9 cellular contexts compared by ENCODE assay signal in the genomic region with DNA sequence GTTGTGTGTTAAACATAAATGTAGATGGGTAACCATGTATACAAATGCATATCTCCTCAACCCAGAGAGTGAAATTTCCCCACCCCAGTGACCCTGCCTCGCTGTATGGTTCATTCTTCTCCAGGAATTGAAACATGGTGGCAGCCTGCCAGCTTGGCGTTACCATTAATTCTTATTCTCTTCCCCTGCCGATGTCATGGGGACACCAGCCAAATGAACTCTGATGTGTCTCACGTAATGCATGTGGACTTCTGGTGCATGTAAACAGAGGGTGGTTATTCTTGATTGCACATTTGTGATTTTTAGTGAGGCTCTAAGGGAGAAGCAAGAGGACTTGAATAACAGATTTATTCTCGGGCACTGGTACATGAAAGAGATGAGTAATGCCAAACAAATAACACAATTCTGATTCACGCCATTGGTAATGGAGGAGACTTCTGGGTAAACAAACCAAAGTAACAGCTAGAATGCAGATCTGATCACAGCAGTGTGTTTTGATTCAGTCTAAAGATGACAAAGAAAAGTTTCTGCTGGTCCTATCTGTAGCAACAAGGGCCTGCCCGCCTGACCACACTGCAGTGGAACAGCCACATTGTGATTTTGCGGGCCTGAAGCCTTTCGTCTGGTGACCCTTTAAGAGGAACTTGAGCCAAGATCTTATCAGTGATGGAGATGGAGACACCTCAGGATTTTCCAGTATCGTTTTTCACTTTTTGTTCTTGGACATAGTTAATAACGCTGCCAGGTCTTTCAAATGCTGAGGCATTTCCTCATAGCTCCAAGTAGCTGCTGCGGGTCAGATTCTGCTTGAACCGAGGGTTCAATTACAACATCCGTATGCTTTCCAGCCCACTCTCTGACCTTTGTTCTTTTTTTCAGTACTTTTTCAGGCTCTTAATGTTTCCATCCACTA.
A peak's percentile ranks its signal among the peaks of the same experiment; 100 is the strongest.
DNase-seq lines count a peak whose midpoint lies in the region; ATAC-seq and TF ChIP-seq lines count a peak whose summit lies in the region.
"Had no signal": no experiment of that assay in that cellular context is flagged by ENCODE, and none has a peak within 500 bp of the region (broad histone marks: within the 10 kb centered on the region; RNA-seq: fewer than 3 reads in every experiment).

No MANE protein-coding gene starts in this region.

- H3K4me1 ChIP-seq in cardiac muscle cell (ENCODE audit: low read depth) (peaks cover 27% of the 10 kb centered on the region), gastrocnemius medialis (peaks cover 6% of the 10 kb centered on the region in 2 donors)

- H3K27me3 ChIP-seq in cardiac muscle cell (no peaks in the 10 kb centered on the region), gastrocnemius medialis (no peaks in the 10 kb centered on the region)

- ATAC-seq in gastrocnemius medialis (peak; percentile 89 to 91), GM19467 (IDR thresholded peaks at IDR 0.05; ENCODE audit: unreplicated experiment) (no peak), HG02623 (IDR thresholded peaks at IDR 0.05; ENCODE audit: unreplicated experiment) (no peak), HG03280 (IDR thresholded peaks at IDR 0.05; ENCODE audit: unreplicated experiment) (no peak)

- intact Hi-C loops in gastrocnemius medialis (cut with DNase I; ENCODE audit: low total_unique reads), result no loop called here

- H3K4me3 ChIP-seq in cardiac muscle cell, result no peak overlapping the region
- H3K4me3 ChIP-seq in gastrocnemius medialis, result peak overlapping the region in 1 of 4 donors; percentile 10

- DNase-seq in GM03348 (ENCODE audit: low spot score) (peak; percentile 68), SW480 (ENCODE audit: low spot score) (peak; percentile 52), cardiac muscle cell (ENCODE audit: low read depth in 1 of 2, low spot score in 1 of 2) (peak in 1 of 2 donors; percentile 90), gastrocnemius medialis (peak; percentile 13 to 39), NAMALWA (ENCODE audit: low spot score) (no peak)

- H3K9me3 ChIP-seq in cardiac muscle cell (ENCODE audit: low read depth) (no peaks in the 10 kb centered on the region), gastrocnemius medialis (no peaks in the 10 kb centered on the region)

- TF ChIP-seq CTCF in cardiac muscle cell (IDR thresholded peaks at IDR 0.05; ENCODE audit: low read depth, low read length) (no peak), gastrocnemius medialis (IDR thresholded peaks at IDR 0.05 in 4 of 5, conservative IDR thresholded peaks at IDR 0.05 in 1 of 5) (no peak)

- peak overlapping the region; percentile 6 for H3K27ac ChIP-seq in cardiac muscle cell
- H3K27ac ChIP-seq in gastrocnemius medialis, result peak overlapping the region; percentile 59 to 78 (median 70)
- H3K27ac ChIP-seq: HL-60 had no signal

- H3K36me3 ChIP-seq in cardiac muscle cell (no peaks in the 10 kb centered on the region), gastrocnemius medialis (no peaks in the 10 kb centered on the region)

- in situ Hi-C loops in gastrocnemius medialis (cut with MboI; ENCODE audit: low sequenced_read_pairs in 4 of 4), result no loop called here

- no peak for TF ChIP-seq POLR2A in gastrocnemius medialis (IDR thresholded peaks at IDR 0.05)

Comparison
In these comparisons a context has a peak if more than half of its experiments do, and no peak if none do; other contexts are left out.
1. ATAC-seq: peak in gastrocnemius medialis (2 of 2); none in GM19467 (single experiment), HG02623 (single experiment) and HG03280 (single experiment).